In the genomic region with DNA sequence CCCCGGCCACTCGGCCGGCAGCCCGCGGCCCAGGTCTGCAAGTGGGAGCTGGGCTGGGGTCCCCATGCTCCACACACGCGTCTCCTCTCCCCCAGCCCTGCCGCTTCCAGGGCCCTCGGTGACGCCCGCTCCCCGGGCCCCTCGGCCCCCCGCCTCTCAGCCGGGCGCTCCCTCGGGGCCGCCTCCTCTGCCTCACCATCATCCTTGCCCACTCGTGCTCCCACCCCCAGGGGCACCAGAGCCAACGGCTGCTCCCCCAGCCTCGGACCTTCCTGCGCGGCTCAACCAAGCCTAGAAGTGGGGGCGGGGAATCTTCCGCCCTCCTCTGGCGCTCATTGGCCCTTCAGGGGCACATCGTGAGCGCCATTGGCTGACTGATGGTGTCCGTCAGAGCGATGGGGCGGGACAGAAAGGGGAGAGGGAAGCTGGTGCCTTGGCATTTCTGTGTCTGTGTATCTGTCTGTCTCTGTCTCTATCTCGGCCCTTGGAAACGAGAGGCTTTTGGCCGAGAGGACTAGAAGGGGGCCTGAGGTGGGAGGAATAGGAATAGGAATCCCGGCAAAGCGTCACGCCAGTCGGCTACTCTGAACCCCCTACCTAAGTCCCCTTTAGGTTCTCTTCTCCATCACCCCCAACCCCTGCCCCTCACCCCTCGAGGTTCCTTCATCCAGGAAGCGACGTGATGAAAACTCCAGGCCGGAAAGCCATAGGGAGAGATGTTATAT, we compare ENCODE assay signal across 1 cellular context.
TF ChIP-seq lines count a peak whose summit lies in the region.

No MANE protein-coding gene starts in this region.

TF ChIP-seq in HepG2, 621 proteins besides CTCF, POLR2A, EP300 and RAD21 (continued from another document and continues in another):
- no peak for TF ChIP-seq ZNF260 (CRISPR knock-in tag; IDR thresholded peaks at IDR 0.05; ENCODE audit: borderline replicate concordance, low read depth)
- no peak; the same call in 1 of the 2 replicates for TF ChIP-seq ZNF746 (CRISPR knock-in tag; IDR thresholded peaks at IDR 0.05)
- no peak for TF ChIP-seq PHF21A (CRISPR knock-in tag; IDR thresholded peaks at IDR 0.05)
- no peak for TF ChIP-seq DPF2 (CRISPR knock-in tag; IDR thresholded peaks at IDR 0.05; ENCODE audit: borderline replicate concordance, low read depth)
- TF ChIP-seq GABPB1 (CRISPR knock-in tag; IDR thresholded peaks at IDR 0.05): peak; percentile 93
- TF ChIP-seq CBFB (CRISPR knock-in tag; IDR thresholded peaks at IDR 0.05): 0 out of 2 replicates have a peak, but pooled peaks have one; percentile 42
- TF ChIP-seq ZNF333 (CRISPR knock-in tag; IDR thresholded peaks at IDR 0.05; ENCODE audit: borderline replicate concordance): no peak
- TF ChIP-seq KLF12 (CRISPR knock-in tag; IDR thresholded peaks at IDR 0.05; ENCODE audit: borderline replicate concordance): no peak
- peak; percentile 77 for TF ChIP-seq ARID4A (CRISPR knock-in tag; IDR thresholded peaks at IDR 0.05; ENCODE audit: borderline replicate concordance)
- TF ChIP-seq RFXANK (CRISPR knock-in tag; IDR thresholded peaks at IDR 0.05): 0 out of 2 replicates have a peak, but pooled peaks have one; percentile 41
- TF ChIP-seq, protein P1, sequence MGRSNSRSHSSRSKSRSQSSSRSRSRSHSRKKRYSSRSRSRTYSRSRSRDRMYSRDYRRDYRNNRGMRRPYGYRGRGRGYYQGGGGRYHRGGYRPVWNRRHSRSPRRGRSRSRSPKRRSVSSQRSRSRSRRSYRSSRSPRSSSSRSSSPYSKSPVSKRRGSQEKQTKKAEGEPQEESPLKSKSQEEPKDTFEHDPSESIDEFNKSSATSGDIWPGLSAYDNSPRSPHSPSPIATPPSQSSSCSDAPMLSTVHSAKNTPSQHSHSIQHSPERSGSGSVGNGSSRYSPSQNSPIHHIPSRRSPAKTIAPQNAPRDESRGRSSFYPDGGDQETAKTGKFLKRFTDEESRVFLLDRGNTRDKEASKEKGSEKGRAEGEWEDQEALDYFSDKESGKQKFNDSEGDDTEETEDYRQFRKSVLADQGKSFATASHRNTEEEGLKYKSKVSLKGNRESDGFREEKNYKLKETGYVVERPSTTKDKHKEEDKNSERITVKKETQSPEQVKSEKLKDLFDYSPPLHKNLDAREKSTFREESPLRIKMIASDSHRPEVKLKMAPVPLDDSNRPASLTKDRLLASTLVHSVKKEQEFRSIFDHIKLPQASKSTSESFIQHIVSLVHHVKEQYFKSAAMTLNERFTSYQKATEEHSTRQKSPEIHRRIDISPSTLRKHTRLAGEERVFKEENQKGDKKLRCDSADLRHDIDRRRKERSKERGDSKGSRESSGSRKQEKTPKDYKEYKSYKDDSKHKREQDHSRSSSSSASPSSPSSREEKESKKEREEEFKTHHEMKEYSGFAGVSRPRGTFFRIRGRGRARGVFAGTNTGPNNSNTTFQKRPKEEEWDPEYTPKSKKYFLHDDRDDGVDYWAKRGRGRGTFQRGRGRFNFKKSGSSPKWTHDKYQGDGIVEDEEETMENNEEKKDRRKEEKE (IDR thresholded peaks at IDR 0.05): no peak
- peak; percentile 91 for TF ChIP-seq PHF8 (CRISPR knock-in tag; IDR thresholded peaks at IDR 0.05)
- TF ChIP-seq ZNF691 (CRISPR knock-in tag; IDR thresholded peaks at IDR 0.05; ENCODE audit: borderline replicate concordance, low read depth): peak; percentile 87; the same call in 1 of the 2 replicates
- TF ChIP-seq ZNF792 (CRISPR knock-in tag; IDR thresholded peaks at IDR 0.05): peak; percentile 67; the same call in 1 of the 2 replicates
- no peak for TF ChIP-seq MAF1 (CRISPR knock-in tag; IDR thresholded peaks at IDR 0.05; ENCODE audit: borderline replicate concordance)
- TF ChIP-seq ZNF44 (CRISPR knock-in tag; IDR thresholded peaks at IDR 0.05): no peak
- peak; percentile 50 for TF ChIP-seq BORCS8-MEF2B (CRISPR knock-in tag; IDR thresholded peaks at IDR 0.05)
- TF ChIP-seq, protein P2, sequence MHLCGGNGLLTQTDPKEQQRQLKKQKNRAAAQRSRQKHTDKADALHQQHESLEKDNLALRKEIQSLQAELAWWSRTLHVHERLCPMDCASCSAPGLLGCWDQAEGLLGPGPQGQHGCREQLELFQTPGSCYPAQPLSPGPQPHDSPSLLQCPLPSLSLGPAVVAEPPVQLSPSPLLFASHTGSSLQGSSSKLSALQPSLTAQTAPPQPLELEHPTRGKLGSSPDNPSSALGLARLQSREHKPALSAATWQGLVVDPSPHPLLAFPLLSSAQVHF (CRISPR knock-in tag; IDR thresholded peaks at IDR 0.05): no peak
- no peak for TF ChIP-seq KLF9 (CRISPR knock-in tag; IDR thresholded peaks at IDR 0.05; ENCODE audit: low read depth)
- peak; percentile 64 for TF ChIP-seq GATAD1 (CRISPR knock-in tag; IDR thresholded peaks at IDR 0.05)
- TF ChIP-seq ZNF292 (CRISPR knock-in tag; IDR thresholded peaks at IDR 0.05; ENCODE audit: borderline replicate concordance, low read depth): peak; percentile 75
- TF ChIP-seq TBX3 (IDR thresholded peaks at IDR 0.05; ENCODE audit: borderline replicate concordance): no peak
- TF ChIP-seq ATF7 (IDR thresholded peaks at IDR 0.05): no peak
- no peak for TF ChIP-seq ATF7 (CRISPR knock-in tag; IDR thresholded peaks at IDR 0.05)
- no peak for TF ChIP-seq ZNF367 (CRISPR knock-in tag; IDR thresholded peaks at IDR 0.05; ENCODE audit: borderline replicate concordance)
- peak; percentile 56 for TF ChIP-seq POGZ (CRISPR knock-in tag; IDR thresholded peaks at IDR 0.05)
- no peak for TF ChIP-seq ZNF629 (CRISPR knock-in tag; conservative IDR thresholded peaks at IDR 0.05)
- TF ChIP-seq FOXM1 (CRISPR knock-in tag; IDR thresholded peaks at IDR 0.05): no peak
- TF ChIP-seq TEAD2 (CRISPR knock-in tag; IDR thresholded peaks at IDR 0.05): no peak
- TF ChIP-seq GMEB2 (CRISPR knock-in tag; IDR thresholded peaks at IDR 0.05; ENCODE audit: low read depth): no peak
- no peak for TF ChIP-seq AGO1 (IDR thresholded peaks at IDR 0.05; ENCODE audit: low read depth, low read length, poor library complexity, severe bottlenecking)
- no peak for TF ChIP-seq ZNF337 (CRISPR knock-in tag; IDR thresholded peaks at IDR 0.05; ENCODE audit: borderline replicate concordance, low read depth)
- peak; percentile 62 for TF ChIP-seq HNRNPLL (IDR thresholded peaks at IDR 0.05; ENCODE audit: low read depth, low read length, poor library complexity, severe bottlenecking)
- peak; percentile 44; the same call in 1 of the 2 replicates for TF ChIP-seq ZNF12 (CRISPR knock-in tag; IDR thresholded peaks at IDR 0.05)
- TF ChIP-seq REXO4 (CRISPR knock-in tag; IDR thresholded peaks at IDR 0.05; ENCODE audit: borderline replicate concordance): no peak
- 0 out of 2 replicates have a peak, but pooled peaks have one; percentile 37 for TF ChIP-seq MYPOP (CRISPR knock-in tag; IDR thresholded peaks at IDR 0.05)
- no peak for TF ChIP-seq ZNF30 (CRISPR knock-in tag; IDR thresholded peaks at IDR 0.05)
- TF ChIP-seq, protein P3, sequence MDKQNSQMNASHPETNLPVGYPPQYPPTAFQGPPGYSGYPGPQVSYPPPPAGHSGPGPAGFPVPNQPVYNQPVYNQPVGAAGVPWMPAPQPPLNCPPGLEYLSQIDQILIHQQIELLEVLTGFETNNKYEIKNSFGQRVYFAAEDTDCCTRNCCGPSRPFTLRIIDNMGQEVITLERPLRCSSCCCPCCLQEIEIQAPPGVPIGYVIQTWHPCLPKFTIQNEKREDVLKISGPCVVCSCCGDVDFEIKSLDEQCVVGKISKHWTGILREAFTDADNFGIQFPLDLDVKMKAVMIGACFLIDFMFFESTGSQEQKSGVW (CRISPR knock-in tag; IDR thresholded peaks at IDR 0.05; ENCODE audit: borderline replicate concordance): no peak
- TF ChIP-seq, protein P4, sequence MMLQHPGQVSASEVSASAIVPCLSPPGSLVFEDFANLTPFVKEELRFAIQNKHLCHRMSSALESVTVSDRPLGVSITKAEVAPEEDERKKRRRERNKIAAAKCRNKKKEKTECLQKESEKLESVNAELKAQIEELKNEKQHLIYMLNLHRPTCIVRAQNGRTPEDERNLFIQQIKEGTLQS (CRISPR knock-in tag; IDR thresholded peaks at IDR 0.05): no peak; the same call in 1 of the 2 replicates
- TF ChIP-seq NFE2L2 (IDR thresholded peaks at IDR 0.05; ENCODE audit: low read length): no peak
- peak; percentile 60; the same call in 1 of the 2 replicates for TF ChIP-seq ELF4 (CRISPR knock-in tag; IDR thresholded peaks at IDR 0.05; ENCODE audit: borderline replicate concordance)
- TF ChIP-seq KDM1A (CRISPR knock-in tag; IDR thresholded peaks at IDR 0.05): no peak
- TF ChIP-seq POLR2AphosphoS5 (IDR thresholded peaks at IDR 0.05; ENCODE audit: low read depth, low read length): peak; percentile 87
- TF ChIP-seq ZNF761 (CRISPR knock-in tag; conservative IDR thresholded peaks at IDR 0.05): no peak
- peak; percentile 27; the same call in 1 of the 2 replicates for TF ChIP-seq BCL6 (CRISPR knock-in tag; IDR thresholded peaks at IDR 0.05)
- TF ChIP-seq ZNF3 (CRISPR knock-in tag; IDR thresholded peaks at IDR 0.05): no peak
- no peak for TF ChIP-seq ADNP (CRISPR knock-in tag; IDR thresholded peaks at IDR 0.05)
- peak; percentile 33; the same call in 1 of the 2 replicates for TF ChIP-seq FOSL2 (CRISPR knock-in tag; IDR thresholded peaks at IDR 0.05)
- TF ChIP-seq CBX5 (CRISPR knock-in tag; IDR thresholded peaks at IDR 0.05; ENCODE audit: borderline replicate concordance): 0 out of 2 replicates have a peak, but pooled peaks have one; percentile 57
- no peak; the same call in 1 of the 2 replicates for TF ChIP-seq FOXO1 (CRISPR knock-in tag; IDR thresholded peaks at IDR 0.05)
- TF ChIP-seq RBM39 (IDR thresholded peaks at IDR 0.05; ENCODE audit: low read depth, low read length, poor library complexity, severe bottlenecking): peak; percentile 77
- TF ChIP-seq PRPF4 (IDR thresholded peaks at IDR 0.05; ENCODE audit: low read depth, low read length, poor library complexity, severe bottlenecking): no peak
- TF ChIP-seq ZNF280B (CRISPR knock-in tag; IDR thresholded peaks at IDR 0.05; ENCODE audit: borderline replicate concordance): 0 out of 2 replicates have a peak, but pooled peaks have one; percentile 38
- TF ChIP-seq IRX3 (CRISPR knock-in tag; IDR thresholded peaks at IDR 0.05; ENCODE audit: borderline replicate concordance, low read depth): no peak
